Comparison of ENCODE assay signal across 1 cellular context in genomic region chr1:203178083-203178482, GRCh38.
TF ChIP-seq lines count a peak whose summit lies in the region.

No MANE protein-coding gene starts in this region.

TF ChIP-seq in HepG2, 621 proteins besides CTCF, POLR2A, EP300 and RAD21 (continues in another document):
- TF ChIP-seq KLF9 (CRISPR knock-in tag; IDR thresholded peaks at IDR 0.05; ENCODE audit: low read depth) (no peak), ZNF44 (CRISPR knock-in tag; IDR thresholded peaks at IDR 0.05) (no peak), SRSF9 (IDR thresholded peaks at IDR 0.05; ENCODE audit: borderline replicate concordance, insufficient read depth, low read depth, low read length, poor library complexity, severe bottlenecking) (no peak), PATZ1 (CRISPR knock-in tag; IDR thresholded peaks at IDR 0.05) (peak; percentile 59; the same call in 1 of the 2 replicates), TSC22D2 (CRISPR knock-in tag; IDR thresholded peaks at IDR 0.05; ENCODE audit: borderline replicate concordance) (no peak), ZNF607 (CRISPR knock-in tag; IDR thresholded peaks at IDR 0.05; ENCODE audit: borderline replicate concordance) (no peak), MTF1 (CRISPR knock-in tag; IDR thresholded peaks at IDR 0.05) (no peak), ZBTB25 (CRISPR knock-in tag; IDR thresholded peaks at IDR 0.05) (no peak), SP5 (CRISPR knock-in tag; IDR thresholded peaks at IDR 0.05; ENCODE audit: borderline replicate concordance, low read depth) (peak; percentile 67; the same call in 1 of the 2 replicates), UBTF (CRISPR knock-in tag; IDR thresholded peaks at IDR 0.05) (no peak), KMT2B (CRISPR knock-in tag; IDR thresholded peaks at IDR 0.05) (no peak), MXI1 (IDR thresholded peaks at IDR 0.05; ENCODE audit: borderline replicate concordance, low read depth, low read length) (no peak), ZNF513 (CRISPR knock-in tag; conservative IDR thresholded peaks at IDR 0.05) (no peak), PAX8 (CRISPR knock-in tag; IDR thresholded peaks at IDR 0.05; ENCODE audit: borderline replicate concordance) (no peak), ZFAT (CRISPR knock-in tag; conservative IDR thresholded peaks at IDR 0.05) (no peak), TAF1 (CRISPR knock-in tag; IDR thresholded peaks at IDR 0.05) (no peak), ZNF512 (CRISPR knock-in tag; IDR thresholded peaks at IDR 0.05) (no peak), ZNF563 (CRISPR knock-in tag; IDR thresholded peaks at IDR 0.05) (no peak), FIP1L1 (IDR thresholded peaks at IDR 0.05; ENCODE audit: borderline replicate concordance, insufficient read depth, low read depth, low read length) (no peak), ZNF770 (CRISPR knock-in tag; IDR thresholded peaks at IDR 0.05) (no peak), RBAK (CRISPR knock-in tag; IDR thresholded peaks at IDR 0.05) (no peak), SOX5 (CRISPR knock-in tag; IDR thresholded peaks at IDR 0.05; ENCODE audit: borderline replicate concordance) (peak; percentile 70; the same call in 1 of the 2 replicates), PBX2 (CRISPR knock-in tag; IDR thresholded peaks at IDR 0.05) (no peak), MEIS1 (CRISPR knock-in tag; IDR thresholded peaks at IDR 0.05; ENCODE audit: borderline replicate concordance) (no peak), THAP9 (CRISPR knock-in tag; IDR thresholded peaks at IDR 0.05; ENCODE audit: borderline replicate concordance) (no peak), LCORL (IDR thresholded peaks at IDR 0.05) (no peak), LCORL (CRISPR knock-in tag; IDR thresholded peaks at IDR 0.05) (no peak), RFX1 (IDR thresholded peaks at IDR 0.05) (no peak), CHD4 (IDR thresholded peaks at IDR 0.05; ENCODE audit: borderline replicate concordance, low read length) (no peak), ZNF557 (CRISPR knock-in tag; IDR thresholded peaks at IDR 0.05) (no peak), ZBTB3 (CRISPR knock-in tag; IDR thresholded peaks at IDR 0.05; ENCODE audit: borderline replicate concordance, low read depth) (no peak), ZBTB34 (CRISPR knock-in tag; IDR thresholded peaks at IDR 0.05) (no peak), STAG1 (CRISPR knock-in tag; IDR thresholded peaks at IDR 0.05) (no peak), IRF1 (CRISPR knock-in tag; IDR thresholded peaks at IDR 0.05; ENCODE audit: low read depth) (no peak), ZNF710 (CRISPR knock-in tag; IDR thresholded peaks at IDR 0.05; ENCODE audit: borderline replicate concordance) (peak; percentile 73; the same call in 1 of the 2 replicates), XRCC5 (optimal IDR thresholded peaks at IDR 0.05; ENCODE audit: low read length) (peak; percentile 77), ZNF567 (CRISPR knock-in tag; IDR thresholded peaks at IDR 0.05; ENCODE audit: borderline replicate concordance) (no peak), SOX13 (IDR thresholded peaks at IDR 0.05) (peak; percentile 67), SOX13 (CRISPR knock-in tag; conservative IDR thresholded peaks at IDR 0.05 in 1 of 2, IDR thresholded peaks at IDR 0.05 in 1 of 2) (peak in 1 of 2 experiments; percentile 71; a peak in 2 of 4 replicates), POLR2AphosphoS2 (IDR thresholded peaks at IDR 0.05; ENCODE audit: low read depth, low read length) (no peak), ZNF496 (CRISPR knock-in tag; IDR thresholded peaks at IDR 0.05; ENCODE audit: insufficient replicate concordance) (no peak), SIN3B (IDR thresholded peaks at IDR 0.05; ENCODE audit: low read length) (no peak)
